In the genomic region with DNA sequence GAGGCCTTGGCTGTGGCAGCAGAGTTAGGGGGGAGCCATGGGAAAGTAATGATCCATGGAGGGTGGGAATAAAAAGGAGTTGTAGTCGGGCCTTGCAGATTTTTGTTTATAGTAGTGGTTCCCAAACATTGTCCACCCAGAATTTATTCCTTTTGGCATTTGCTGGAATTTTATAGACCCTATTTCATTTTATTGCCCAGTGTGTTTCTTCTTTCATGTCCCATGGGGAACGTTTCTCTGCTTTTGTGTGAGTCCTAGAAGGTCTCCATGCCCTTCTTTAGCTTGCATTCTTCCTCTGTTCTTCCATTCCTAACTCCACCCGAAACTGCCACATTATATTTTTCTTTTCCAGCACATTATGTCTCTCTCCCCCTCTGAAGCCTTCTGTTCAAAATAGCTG, we compare ENCODE assay signal across 17 cellular contexts.
DNase-seq lines count a peak whose midpoint lies in the region; ATAC-seq and TF ChIP-seq lines count a peak whose summit lies in the region.
"Had no signal": no experiment of that assay in that cellular context is flagged by ENCODE, and none has a peak within 500 bp of the region (broad histone marks: within the 10 kb centered on the region; RNA-seq: fewer than 3 reads in every experiment).

No MANE protein-coding gene starts in this region.

- in situ Hi-C loops in transverse colon (cut with MboI; ENCODE audit: low pct_ligation_motif_present in 1 of 4, low pct_unique_long_range_greater_than_20kb in 1 of 4, low sequenced_read_pairs in 3 of 4): no loop called here

- H3K4me3 Mint-ChIP-seq in chondrocyte (ENCODE audit: unreplicated experiment): no peak overlapping the region
- H3K4me3 Mint-ChIP-seq: CD4-positive, alpha-beta T cell had no signal

- no peaks in the 10 kb centered on the region for H3F3A ChIP-seq in PC-3 (ENCODE audit: low read length, unreplicated experiment)

- no peaks in the 10 kb centered on the region for H3K79me2 ChIP-seq in PC-3 (ENCODE audit: low read length)

- no peak overlapping the region for H2AFZ ChIP-seq in PC-3 (ENCODE audit: low read length)

- peak overlapping the region; percentile 94 for H3K27ac Mint-ChIP-seq in chondrocyte (ENCODE audit: unreplicated experiment)
- H3K27ac Mint-ChIP-seq: CD4-positive, alpha-beta T cell had no signal

- peak overlapping the region in 3 of 4 donors; percentile 42 to 44 (median 42) for H3K27ac ChIP-seq in transverse colon
- no peak overlapping the region for H3K27ac ChIP-seq in PC-3 (ENCODE audit: low read length)
- H3K27ac ChIP-seq: Peyer's patch had no signal

- peak; percentile 1 for DNase-seq in NCI-H69 (lab: John Stamatoyannopoulos, UW)
- no peak for DNase-seq in chondrocyte (ENCODE audit: low spot score)
- DNase-seq in mucosa of descending colon: no peak
- DNase-seq in transverse colon: no peak
- DNase-seq in PC-3: no peak
- DNase-seq: BE2C; CD4-positive, alpha-beta T cell; DMS79 treated with DMSO at 0.1 percent for 48 hours; Kasumi-1; NCI-H1105; NCI-H1694; NCI-H524; Peyer's patch; SK-N-SH had no signal

- H3K27me3 ChIP-seq in transverse colon: no peaks in the 10 kb centered on the region
- no peaks in the 10 kb centered on the region for H3K27me3 ChIP-seq in PC-3 (ENCODE audit: low read length)
- H3K27me3 ChIP-seq: BE2C, Peyer's patch had no signal

- H3K4me1 Mint-ChIP-seq in chondrocyte (ENCODE audit: low read depth): peaks cover 58% of the 10 kb centered on the region

- H3K27me3 Mint-ChIP-seq in chondrocyte (ENCODE audit: low read depth): no peaks in the 10 kb centered on the region

- H3K4me1 ChIP-seq in mucosa of descending colon (ENCODE audit: low read depth) (peaks cover 17% of the 10 kb centered on the region), transverse colon (peaks cover 0 to 39% (median 11%) of the 10 kb centered on the region in 4 donors), PC-3 (ENCODE audit: insufficient read depth, low read length) (no peaks in the 10 kb centered on the region)
- H3K4me1 ChIP-seq: BE2C, Peyer's patch had no signal

- BruUV-seq in PC-3 (replicated peaks; lab: Mats Ljungman, UMichigan): no TSS peak

- CTCF ChIA-PET in PC-3 (lab: Charles Lee): no interaction called here

- H3K4me3 ChIP-seq in mucosa of descending colon (no peak overlapping the region), transverse colon (no peak overlapping the region), PC-3 (ENCODE audit: low read length) (no peak overlapping the region)
- H3K4me3 ChIP-seq: Peyer's patch had no signal

- H3K4me2 ChIP-seq in PC-3 (ENCODE audit: low read length): no peak overlapping the region
- H3K4me2 ChIP-seq: SK-N-SH had no signal

- no peak for TF ChIP-seq CTCF in chondrocyte (IDR thresholded peaks at IDR 0.05)
- no peak for TF ChIP-seq CTCF in mucosa of descending colon (IDR thresholded peaks at IDR 0.05)
- TF ChIP-seq CTCF in transverse colon (IDR thresholded peaks at IDR 0.05): no peak
- TF ChIP-seq CTCF in PC-3 (conservative IDR thresholded peaks at IDR 0.05; ENCODE audit: low read depth, low read length): no peak

- peaks cover 3% of the 10 kb centered on the region for H3K9me3 Mint-ChIP-seq in chondrocyte (ENCODE audit: low read depth)
- H3K9me3 Mint-ChIP-seq: CD4-positive, alpha-beta T cell had no signal

- POLR2A ChIA-PET in PC-3 (lab: Charles Lee; ENCODE audit: unreplicated experiment): no interaction called here

- WGBS in transverse colon (ENCODE audit: low coverage in 1 of 2), 2 donors: 17 to 19% methylated on average over 1 to 3 of the region's 3 CpGs

- no peaks in the 10 kb centered on the region for H4K20me1 ChIP-seq in PC-3 (ENCODE audit: low read length)

- no peak for TF ChIP-seq EP300 in transverse colon (IDR thresholded peaks at IDR 0.05; ENCODE audit: low read depth)

- peaks cover 5% of the 10 kb centered on the region for H3K36me3 Mint-ChIP-seq in chondrocyte (ENCODE audit: low read depth)

- H3K36me3 ChIP-seq in mucosa of descending colon (ENCODE audit: low read depth) (no peaks in the 10 kb centered on the region), transverse colon (no peaks in the 10 kb centered on the region), PC-3 (ENCODE audit: low read depth, low read length) (no peaks in the 10 kb centered on the region)
- H3K36me3 ChIP-seq: BE2C, Peyer's patch had no signal

- ATAC-seq in mucosa of descending colon (peak; percentile 56), HG03565 (IDR thresholded peaks at IDR 0.05; ENCODE audit: unreplicated experiment) (no peak), GM19452 (IDR thresholded peaks at IDR 0.05; ENCODE audit: unreplicated experiment) (no peak), PC-3 (no peak)
- ATAC-seq: Right ventricle myocardium inferior had no signal

- no peak overlapping the region for H3K9ac ChIP-seq in PC-3 (ENCODE audit: low read length)
- H3K9ac ChIP-seq: SK-N-SH had no signal

- H3K9me3 ChIP-seq in mucosa of descending colon (no peaks in the 10 kb centered on the region), transverse colon (no peaks in the 10 kb centered on the region), PC-3 (ENCODE audit: low read length) (no peaks in the 10 kb centered on the region)
- H3K9me3 ChIP-seq: BE2C, Peyer's patch, SK-N-SH had no signal

- no peaks in the 10 kb centered on the region for H3K9me2 ChIP-seq in PC-3 (replicated peaks; ENCODE audit: low read length)
- H3K9me2 ChIP-seq: SK-N-SH had no signal

- no peak for TF ChIP-seq POLR2A in transverse colon (IDR thresholded peaks at IDR 0.05)

- intact Hi-C loops in mucosa of descending colon (cut with DNase I, micrococcal nuclease) (no loop called here), transverse colon (cut with DNase I; ENCODE audit: low total_unique reads) (no loop called here), PC-3 (cut with micrococcal nuclease) (no loop called here)
